Comparison of ENCODE assay signal across 8 cellular contexts in genomic region chr17:9529033-9529748, GRCh38. TPM values are rescaled to one million over a fixed set of nuclear protein-coding genes. Genes with fewer than 3 reads are reported as not detected.
DNase-seq lines count a peak whose midpoint lies in the region; ATAC-seq, FAIRE-seq and TF ChIP-seq lines count a peak whose summit lies in the region.

No MANE protein-coding gene starts in this region.

- H3K36me3 ChIP-seq in kidney epithelial cell (ENCODE audit: control insufficient read depth, insufficient read depth, low read length), result no peaks in the 10 kb centered on the region

- FAIRE-seq in TTC549 (lab: Jason Lieb, UNC), result peak; percentile 77

- H3K27me3 ChIP-seq in kidney epithelial cell (ENCODE audit: control insufficient read depth, insufficient read depth, low read length), result no peaks in the 10 kb centered on the region

- TF ChIP-seq CTCF in AG09319 (IDR thresholded peaks at IDR 0.05; ENCODE audit: low read depth, low read length) (peak; percentile 60), GM20000 (IDR thresholded peaks at IDR 0.05; ENCODE audit: extremely low read depth, missing control alignments) (peak; percentile 6), kidney epithelial cell (IDR thresholded peaks at IDR 0.05; ENCODE audit: insufficient read depth, low read length, poor library complexity, severe bottlenecking) (peak; percentile 60)

- DNase-seq in AG09319 (ENCODE audit: extremely low read depth, low read depth) (no peak), GM20000 (ENCODE audit: low spot score) (peak; percentile 22), kidney epithelial cell (ENCODE audit: low read depth) (no peak), NCI-H1092 (lab: John Stamatoyannopoulos, UW) (no peak)
- no peak for DNase-seq in central memory CD4-positive, alpha-beta T cell
- DNase-seq in activated CD4-positive, alpha-beta T cell treated with anti-CD3 and anti-CD28 coated beads, Interleukin-2, amount 50 U/mL, for 4 hours, result no peak

- H3K4me3 ChIP-seq in kidney epithelial cell (ENCODE audit: low read depth, low read length), result no peak overlapping the region

- ATAC-seq in HG02973 (IDR thresholded peaks at IDR 0.05; ENCODE audit: unreplicated experiment), result no peak

RNA-seq across cellular contexts. Expression of gene STX8, which starts 46.4 kb away (rescaled TPM):
- 76.3 and 102 TPM in 2 replicates for total RNA-seq in kidney epithelial cell

RNA-seq across cellular contexts. Expression of gene CFAP52, which starts 47.3 kb away (rescaled TPM):
- not detected in 2 replicates for total RNA-seq in kidney epithelial cell

Comparison
In these comparisons a context has a peak if more than half of its experiments do, and no peak if none do; other contexts are left out.
1. CTCF ChIP-seq: peak in every context shown above with its lines; median percentile 60 in AG09319; 60 in kidney epithelial cell; 6 in GM20000.